ENCODE assay signal across 12 cellular contexts in genomic region chr2:18903750-18904149, GRCh38.
DNase-seq lines count a peak whose midpoint lies in the region; ATAC-seq lines count a peak whose summit lies in the region.
"Had no signal": no experiment of that assay in that cellular context is flagged by ENCODE, and none has a peak within 500 bp of the region (broad histone marks: within the 10 kb centered on the region; RNA-seq: fewer than 3 reads in every experiment).

No MANE protein-coding gene starts in this region.

- in situ Hi-C loops in Caki2 (cut with HindIII; ENCODE audit: low pct_unique_long_range_greater_than_20kb, low sequenced_read_pairs): no loop called here
- in situ Hi-C loops in HAP-1 (cut with MboI; ENCODE audit: low sequenced_read_pairs): no loop called here

- H3K27me3 ChIP-seq in HAP-1 (ENCODE audit: low read depth): no peaks in the 10 kb centered on the region

- DNase-seq in Caki2 (ENCODE audit: low read depth): peak; percentile 22
- DNase-seq in HT-29 (ENCODE audit: low spot score): peak; percentile 74
- no peak for DNase-seq in NCI-H69 (lab: John Stamatoyannopoulos, UW)
- DNase-seq in activated gamma-delta T cell treated with Interleukin-2 at 50 U/mL for 16 hours: no peak
- DNase-seq in activated CD4-positive, alpha-beta T cell treated with anti-CD3 and anti-CD28 coated beads, Interleukin-2, amount 50 U/mL, for 48 hours: no peak
- no peak for DNase-seq in HAP-1 (ENCODE audit: low spot score in 2 of 2)
- DNase-seq: activated T-cell treated with anti-CD3 and anti-CD28 coated beads, Interleukin-2, amount 50 U/mL, for 24 hours; foreskin fibroblast; T1000 had no signal

- H3K36me3 ChIP-seq in HAP-1 (replicated peaks): no peaks in the 10 kb centered on the region

- H3K4me1 ChIP-seq in HAP-1: no peaks in the 10 kb centered on the region

- H3K4me3 ChIP-seq in HAP-1: no peak overlapping the region
- H3K4me3 ChIP-seq: skin epidermis had no signal

- no peaks in the 10 kb centered on the region for H3K9me3 ChIP-seq in HAP-1

- ATAC-seq in GM19395 (IDR thresholded peaks at IDR 0.05; ENCODE audit: unreplicated experiment) (peak; percentile 96), HG02870 (IDR thresholded peaks at IDR 0.05; ENCODE audit: unreplicated experiment) (peak; percentile 96)

Comparison
In these comparisons a context has a peak if more than half of its experiments do, and no peak if none do; other contexts are left out.
1. DNase-seq: peak in Caki2 (single experiment) and HT-29 (single experiment); none in NCI-H69 (single experiment), activated gamma-delta T cell treated with Interleukin-2 at 50 U/mL for 16 hours (single experiment), activated CD4-positive, alpha-beta T cell treated with anti-CD3 and anti-CD28 coated beads, Interleukin-2, amount 50 U/mL, for 48 hours (0 of 2) and HAP-1 (0 of 2).